Comparison of ENCODE assay signal across 8 cellular contexts in genomic region chr6:135851442-135852271, GRCh38.
DNase-seq lines count a peak whose midpoint lies in the region; ATAC-seq and TF ChIP-seq lines count a peak whose summit lies in the region.

TSS of gene PDE7B (plus strand) at chr6:135851701.

- peaks cover 38% of the 10 kb centered on the region for H3K4me1 Mint-ChIP-seq in stimulated activated memory B cell treated with anti-CD40 and anti-IgM and Interleukin-4, amounts not matched to agents 10 μg/mL and 1 μg/mL and 100 μg/mL, for 72 hours

- peak within 1 kb of the TSS; percentile 78 for H3K4me3 Mint-ChIP-seq in stimulated activated memory B cell treated with anti-CD40 and anti-IgM and Interleukin-4, amounts not matched to agents 10 μg/mL and 1 μg/mL and 100 μg/mL, for 72 hours

- H3K27me3 Mint-ChIP-seq in stimulated activated memory B cell treated with anti-CD40 and anti-IgM and Interleukin-4, amounts not matched to agents 10 μg/mL and 1 μg/mL and 100 μg/mL, for 72 hours = no peaks in the 10 kb centered on the region

- TF ChIP-seq CTCF in epithelial cell of esophagus (IDR thresholded peaks at IDR 0.05; ENCODE audit: insufficient read depth, low read depth, low read length, missing control alignments) = no peak

- H3K9me3 Mint-ChIP-seq in stimulated activated memory B cell treated with anti-CD40 and anti-IgM and Interleukin-4, amounts not matched to agents 10 μg/mL and 1 μg/mL and 100 μg/mL, for 72 hours = no peaks in the 10 kb centered on the region

- peak; percentile 77 for ATAC-seq in HG02763 (IDR thresholded peaks at IDR 0.05; ENCODE audit: unreplicated experiment)
- peak; percentile 92 for ATAC-seq in stimulated activated memory B cell treated with anti-CD40 and anti-IgM and Interleukin-4, amounts not matched to agents 10 μg/mL and 1 μg/mL and 100 μg/mL, for 72 hours

- H3K27ac Mint-ChIP-seq in stimulated activated memory B cell treated with anti-CD40 and anti-IgM and Interleukin-4, amounts not matched to agents 10 μg/mL and 1 μg/mL and 100 μg/mL, for 72 hours = no peak within 1 kb of the TSS

- H3K36me3 Mint-ChIP-seq in stimulated activated memory B cell treated with anti-CD40 and anti-IgM and Interleukin-4, amounts not matched to agents 10 μg/mL and 1 μg/mL and 100 μg/mL, for 72 hours = no peaks in the 10 kb centered on the region

- DNase-seq in NCI-H2107 treated with DMSO at 0.1 percent for 48 hours (lab: John Stamatoyannopoulos, UW; ENCODE audit: unreplicated experiment) = peak; percentile 42
- DNase-seq in NCI-H2107 (lab: John Stamatoyannopoulos, UW) = no peak
- DNase-seq in NCI-H226 = peak; percentile 89
- DNase-seq in activated CD8-positive, alpha-beta memory T cell treated with anti-CD3 and anti-CD28 coated beads, Interleukin-2, amount 50 U/mL, for 48 hours = peak; percentile 69
- peak; percentile 90 for DNase-seq in epithelial cell of esophagus (ENCODE audit: low read depth)
- DNase-seq in midbrain (lab: John Stamatoyannopoulos, UW) = peak; percentile 54

- no peak within 1 kb of the TSS for H3K4me3 ChIP-seq in epithelial cell of esophagus (ENCODE audit: low read length)
